In genomic region chr11:70265341-70265740, GRCh38 we compare ENCODE assay signal across 21 cellular contexts. TPM values are rescaled to one million over a fixed set of nuclear protein-coding genes. Genes with fewer than 3 reads are reported as not detected.
A peak's percentile ranks its signal among the peaks of the same experiment; 100 is the strongest.
DNase-seq lines count a peak whose midpoint lies in the region; ATAC-seq, FAIRE-seq and TF ChIP-seq lines count a peak whose summit lies in the region.
"Had no signal": no experiment of that assay in that cellular context is flagged by ENCODE, and none has a peak within 500 bp of the region (broad histone marks: within the 10 kb centered on the region; RNA-seq: fewer than 3 reads in every experiment).

No MANE protein-coding gene starts in this region.

- H4K8ac ChIP-seq in H1 (ENCODE audit: extremely low read depth, insufficient read depth, low read length), result no peak overlapping the region

- no peak overlapping the region for H3K4me3 Mint-ChIP-seq in activated T-helper 2 cell treated with anti-CD3 and anti-CD28 coated beads, Interferon-gamma antibody, Interleukin-2, Interleukin-4, amounts not matched to agents 10 μg/mL and 5 μg/mL and 100 μg/mL, durations not matched to agents 14 hours and 24 hours and 36 hours (ENCODE audit: low read depth)
- H3K4me3 Mint-ChIP-seq: activated naive CD8-positive, alpha-beta T cell; activated T-helper 1 cell treated with anti-CD3 and anti-CD28 coated beads, Interleukin-12 subunit alpha, Interleukin-12 subunit beta, Interleukin-2, Interleukin-4 antibody, amounts not matched to agents 30 ng/mL and 10 ng/mL and 1 ng/mL, durations not matched to agents 14 hours and 24 hours and 36 hours; stimulated activated naive CD8-positive, alpha-beta T cell treated with anti-CD3 and anti-CD28 coated beads, Interleukin-15, amount 100 ng/mL, for 72 hours; type B pancreatic cell had no signal

- no peak overlapping the region for H3K4ac ChIP-seq in H1 (replicated peaks; ENCODE audit: insufficient read length, low read depth, low read length)

- intact Hi-C loops in activated T-helper 2 cell treated with anti-CD3 and anti-CD28 coated beads, Interferon-gamma antibody, Interleukin-2, Interleukin-4, amounts not matched to agents 10 μg/mL and 5 μg/mL and 100 μg/mL, durations not matched to agents 14 hours and 24 hours and 36 hours (cut with micrococcal nuclease), result no loop called here

- H3K27me3 ChIP-seq in H1 (replicated peaks in 1 of 4; ENCODE audit: control insufficient read depth in 3 of 4, extremely low read depth in 1 of 4, insufficient read depth in 3 of 4, low read length in 3 of 4), result no peaks in the 10 kb centered on the region

- no peaks in the 10 kb centered on the region for H3K36me3 Mint-ChIP-seq in activated T-helper 2 cell treated with anti-CD3 and anti-CD28 coated beads, Interferon-gamma antibody, Interleukin-2, Interleukin-4, amounts not matched to agents 10 μg/mL and 5 μg/mL and 100 μg/mL, durations not matched to agents 14 hours and 24 hours and 36 hours (ENCODE audit: low read depth)
- H3K36me3 Mint-ChIP-seq: activated naive CD8-positive, alpha-beta T cell; type B pancreatic cell had no signal

- FAIRE-seq in GM12891 (lab: Jason Lieb, UNC), result peak; percentile 86
- no peak for FAIRE-seq in H1 (lab: Jason Lieb, UNC)

- H3K4me1 ChIP-seq in H1 (replicated peaks in 1 of 4; ENCODE audit: control insufficient read depth in 3 of 4, insufficient read depth in 4 of 4, low read length in 3 of 4), result peaks cover 0 to 2% (median under 1%) of the 10 kb centered on the region in 4 experiments; a peak in 3 of 7 replicates

- no peak overlapping the region for H2BK20ac ChIP-seq in H1 (ENCODE audit: low read length)

- TF ChIP-seq RAD21 in H1 (IDR thresholded peaks at IDR 0.05 in 1 of 2, conservative IDR thresholded peaks at IDR 0.05 in 1 of 2; ENCODE audit: low read depth in 2 of 2, low read length in 2 of 2), result no peak

- no peak overlapping the region for H3K18ac ChIP-seq in H1 (ENCODE audit: extremely low read depth, low read length)

- H3K4me2 ChIP-seq in H1 (ENCODE audit: insufficient read depth in 1 of 2, low read depth in 2 of 2, low read length in 2 of 2), result no peak overlapping the region

- no peak overlapping the region for H4K5ac ChIP-seq in H1 (ENCODE audit: insufficient read length, low read depth, low read length)

- no peaks in the 10 kb centered on the region for H3K36me3 ChIP-seq in H1 (ENCODE audit: control insufficient read depth in 2 of 4, insufficient read depth in 4 of 4, low read length in 3 of 4)
- H3K36me3 ChIP-seq: gastrocnemius medialis had no signal

- no peak overlapping the region for H3K9ac ChIP-seq in H1 (replicated peaks in 1 of 4; ENCODE audit: extremely low read depth in 1 of 4, low read depth in 3 of 4, low read length in 3 of 4)

- no peaks in the 10 kb centered on the region for H3K79me2 ChIP-seq in H1 (ENCODE audit: control insufficient read depth in 1 of 2, insufficient read depth in 2 of 2, low read length in 2 of 2)

- no peak overlapping the region for H3K56ac ChIP-seq in H1 (replicated peaks; ENCODE audit: insufficient read length, low read depth, low read length)

- TF ChIP-seq POLR2A in GM12891 (IDR thresholded peaks at IDR 0.05; ENCODE audit: low read depth, low read length) (no peak), H1 (IDR thresholded peaks at IDR 0.05; ENCODE audit: control extremely low read depth in 1 of 2, low read depth in 2 of 2, low read length in 2 of 2) (no peak)

- H2AFZ ChIP-seq in H1 (ENCODE audit: low read length), result peak overlapping the region; percentile 45; the same call in 1 of the 2 replicates

- H3K4me3 ChIP-seq in H1 (ENCODE audit: extremely low read depth in 1 of 4, insufficient read depth in 2 of 4, low read depth in 3 of 4, low read length in 4 of 4), result no peak overlapping the region
- H3K4me3 ChIP-seq: gastrocnemius medialis, lung, skin epidermis had no signal

- no peak for TF ChIP-seq CTCF in H1 (IDR thresholded peaks at IDR 0.05; ENCODE audit: control extremely low read depth in 1 of 3, insufficient read depth in 1 of 3, low read depth in 1 of 3, low read length in 3 of 3)

- no peak overlapping the region for H2BK12ac ChIP-seq in H1 (ENCODE audit: low read depth, low read length)

- H2BK120ac ChIP-seq in H1 (replicated peaks; ENCODE audit: low read depth, low read length), result no peak overlapping the region

- DNase-seq in GM12891 (ENCODE audit: insufficient read length, low spot score) (peak; percentile 64), MV-4-11 (lab: John Stamatoyannopoulos, UW) (peak; percentile 39), H1 (ENCODE audit: low read depth in 1 of 2, low spot score in 2 of 2) (no peak), hypothalamus (lab: John Stamatoyannopoulos, UW) (no peak), GDM1 (lab: John Stamatoyannopoulos, UW) (no peak)
- DNase-seq in activated T-helper 2 cell treated with anti-CD3 and anti-CD28 coated beads, Interferon-gamma antibody, Interleukin-2, Interleukin-4, amounts not matched to agents 10 μg/mL and 5 μg/mL and 100 μg/mL, durations not matched to agents 14 hours and 24 hours and 36 hours (ENCODE audit: low spot score), result no peak
- DNase-seq in stimulated activated CD4-positive, alpha-beta T cell treated with anti-CD3 and anti-CD28 coated beads, Interleukin-1b, Interleukin-23, amount 100 ng/mL, for 48 hours, result no peak
- DNase-seq: activated CD4-positive, alpha-beta T cell treated with anti-CD3 and anti-CD28 coated beads for 1 hour; gastrocnemius medialis; IMR-90; NCI-H1694 treated with DMSO at 0.1 percent for 48 hours; NCI-H774; stimulated activated CD4-positive, alpha-beta T cell treated with anti-CD3 and anti-CD28 coated beads, Interleukin-2, amount 100 ng/mL, for 48 hours; stimulated activated naive CD8-positive, alpha-beta T cell treated with anti-CD3 and anti-CD28 coated beads, Interleukin-15, amount 100 ng/mL, for 72 hours had no signal

- no peak overlapping the region for H3K14ac ChIP-seq in H1 (ENCODE audit: insufficient read length)

- H3K9me3 ChIP-seq in H1 (ENCODE audit: insufficient read depth in 2 of 2, low read depth in 1 of 2, low read length in 1 of 2), result no peaks in the 10 kb centered on the region
- H3K9me3 ChIP-seq: gastrocnemius medialis had no signal

- H2BK15ac ChIP-seq in H1 (ENCODE audit: low read length), result 0 out of 2 replicates have a peak overlapping the region, but pooled peaks have one; percentile 6

- CTCF ChIA-PET in H1 (lab: Charles Lee; ENCODE audit: partially characterized antibody), result interaction anchor here (1.3 kb wide), 1 partner anchor 39 kb away, joined by 4 read pairs; no protein-coding TSS in a partner anchor

- H3K23ac ChIP-seq in H1 (ENCODE audit: insufficient read length), result no peak overlapping the region

- H2BK5ac ChIP-seq in H1 (ENCODE audit: low read depth, low read length), result no peak overlapping the region

- peaks cover 26% of the 10 kb centered on the region for H3K27me3 Mint-ChIP-seq in activated T-helper 2 cell treated with anti-CD3 and anti-CD28 coated beads, Interferon-gamma antibody, Interleukin-2, Interleukin-4, amounts not matched to agents 10 μg/mL and 5 μg/mL and 100 μg/mL, durations not matched to agents 14 hours and 24 hours and 36 hours (ENCODE audit: low read depth)

- no peak for TF ChIP-seq EP300 in H1 (IDR thresholded peaks at IDR 0.05; ENCODE audit: borderline replicate concordance in 1 of 2, low read depth in 2 of 2, low read length in 2 of 2)

- H3K79me1 ChIP-seq in H1 (ENCODE audit: low read depth, low read length), result peaks cover 2% of the 10 kb centered on the region; the same call in 1 of the 2 replicates

- POLR2A ChIA-PET in H1 (lab: Charles Lee; ENCODE audit: partially characterized antibody), result interaction anchor here (1.6 kb wide), 1 partner anchor 95 kb away, joined by 3 read pairs; no protein-coding TSS in a partner anchor

- H3K4me1 Mint-ChIP-seq in activated T-helper 2 cell treated with anti-CD3 and anti-CD28 coated beads, Interferon-gamma antibody, Interleukin-2, Interleukin-4, amounts not matched to agents 10 μg/mL and 5 μg/mL and 100 μg/mL, durations not matched to agents 14 hours and 24 hours and 36 hours (ENCODE audit: low read depth), result peaks cover 15% of the 10 kb centered on the region

- H3K23me2 ChIP-seq in H1 (ENCODE audit: low read depth, low read length), result peaks cover 5% of the 10 kb centered on the region; the same call in 1 of the 2 replicates

- no peaks in the 10 kb centered on the region for H3K9me3 Mint-ChIP-seq in activated T-helper 2 cell treated with anti-CD3 and anti-CD28 coated beads, Interferon-gamma antibody, Interleukin-2, Interleukin-4, amounts not matched to agents 10 μg/mL and 5 μg/mL and 100 μg/mL, durations not matched to agents 14 hours and 24 hours and 36 hours
- H3K9me3 Mint-ChIP-seq: activated T-helper 1 cell treated with anti-CD3 and anti-CD28 coated beads, Interleukin-12 subunit alpha, Interleukin-12 subunit beta, Interleukin-2, Interleukin-4 antibody, amounts not matched to agents 30 ng/mL and 10 ng/mL and 1 ng/mL, durations not matched to agents 14 hours and 24 hours and 36 hours; stimulated activated naive CD8-positive, alpha-beta T cell treated with anti-CD3 and anti-CD28 coated beads, Interleukin-15, amount 100 ng/mL, for 72 hours; type B pancreatic cell had no signal

- no peak overlapping the region for H4K91ac ChIP-seq in H1 (replicated peaks; ENCODE audit: insufficient read length, low read length)

- H3K27ac ChIP-seq in H1 (ENCODE audit: low read depth, low read length), result no peak overlapping the region
- H3K27ac ChIP-seq: gastrocnemius medialis, skin epidermis had no signal

- H3K27ac Mint-ChIP-seq in activated T-helper 2 cell treated with anti-CD3 and anti-CD28 coated beads, Interferon-gamma antibody, Interleukin-2, Interleukin-4, amounts not matched to agents 10 μg/mL and 5 μg/mL and 100 μg/mL, durations not matched to agents 14 hours and 24 hours and 36 hours, result no peak overlapping the region
- H3K27ac Mint-ChIP-seq: activated naive CD8-positive, alpha-beta T cell; activated T-helper 1 cell treated with anti-CD3 and anti-CD28 coated beads, Interleukin-12 subunit alpha, Interleukin-12 subunit beta, Interleukin-2, Interleukin-4 antibody, amounts not matched to agents 30 ng/mL and 10 ng/mL and 1 ng/mL, durations not matched to agents 14 hours and 24 hours and 36 hours; stimulated activated naive CD8-positive, alpha-beta T cell treated with anti-CD3 and anti-CD28 coated beads, Interleukin-15, amount 100 ng/mL, for 72 hours; type B pancreatic cell had no signal

- 80% methylated on average over 7 of the region's 7 CpGs; no CpG with 5 or more reads in 1 of the 2 experiments for WGBS in H1 (ENCODE audit: extremely low coverage in 1 of 2, insufficient coverage in 1 of 2, insufficient read length in 1 of 2, insufficient replicate concordance in 2 of 2, low coverage in 1 of 2, low lambda C conversion rate in 2 of 2, missing lambda C conversion rate in 1 of 2), 2 experiments

- no peak overlapping the region for H2AK5ac ChIP-seq in H1 (ENCODE audit: low read depth, low read length)

- peak; percentile 44 for ATAC-seq in GM21619 (IDR thresholded peaks at IDR 0.05; ENCODE audit: unreplicated experiment)
- ATAC-seq: gastrocnemius medialis; Panc1; stimulated activated naive CD8-positive, alpha-beta T cell treated with anti-CD3 and anti-CD28 coated beads, Interleukin-15, amount 100 ng/mL, for 72 hours had no signal

- H4K20me1 ChIP-seq in H1 (replicated peaks in 1 of 2; ENCODE audit: control insufficient read depth in 1 of 2, insufficient read depth in 2 of 2, low read length in 2 of 2), result no peaks in the 10 kb centered on the region

RNA-seq across cellular contexts. Expression of gene PPFIA1, which starts 5.1 kb away (rescaled TPM):
- 10.0 TPM for polyA plus RNA-seq in GM12891 (2012; ENCODE audit: low read depth, missing spikeins)
- 73.2 and 73.5 TPM in 2 replicates for total RNA-seq in H1 (2021; fragmentation: NEBNext Ultra II Directional; extraction: Animal tissue kit (Norgen Biotek cat#: 25700))
- 44.3 and 54.4 TPM in 2 replicates for polyA plus RNA-seq in H1 (2011; rRNA removed)
- 54.6 TPM for polyA plus RNA-seq in H1 (2011; cell fraction: cytosol; rRNA removed)
- 160 TPM for polyA plus RNA-seq in H1 (2011; cell fraction: nucleus; rRNA removed)
- 33.0 to 41.8 TPM (median 40.1 TPM) in 4 replicates for polyA plus RNA-seq in H1 (2012, experiment 1 of 2)
- 4.9 TPM for polyA plus RNA-seq in H1 (2012, experiment 2 of 2)
- 42.3 TPM for polyA plus RNA-seq in H1 (2013, experiment 1 of 2)
- 41.3 TPM for polyA plus RNA-seq in H1 (2013, experiment 2 of 2)
- polyA minus RNA-seq in H1 (2011; rRNA and poly(A)+ RNA removed), result 144 and 189 TPM in 2 replicates
- polyA minus RNA-seq in H1 (2011; cell fraction: cytosol; rRNA and poly(A)+ RNA removed), result 61.4 TPM
- polyA minus RNA-seq in H1 (2011; cell fraction: nucleus; rRNA and poly(A)+ RNA removed), result 139 TPM
- total RNA-seq in activated T-helper 2 cell treated with anti-CD3 and anti-CD28 coated beads, Interferon-gamma antibody, Interleukin-2, Interleukin-4, amounts not matched to agents 10 μg/mL and 5 μg/mL and 100 μg/mL, durations not matched to agents 14 hours and 24 hours and 36 hours, result 47.1 and 47.4 TPM in 2 replicates

Comparison
In these comparisons a context has a peak if more than half of its experiments do, and no peak if none do; other contexts are left out.
1. DNase-seq: peak in GM12891 (single experiment) and MV-4-11 (single experiment); none in H1 (0 of 2), activated T-helper 2 cell treated with anti-CD3 and anti-CD28 coated beads, Interferon-gamma antibody, Interleukin-2, Interleukin-4, amounts not matched to agents 10 μg/mL and 5 μg/mL and 100 μg/mL, durations not matched to agents 14 hours and 24 hours and 36 hours (single experiment), hypothalamus (0 of 51), stimulated activated CD4-positive, alpha-beta T cell treated with anti-CD3 and anti-CD28 coated beads, Interleukin-1b, Interleukin-23, amount 100 ng/mL, for 48 hours (single experiment) and GDM1 (single experiment).